In the genomic region with DNA sequence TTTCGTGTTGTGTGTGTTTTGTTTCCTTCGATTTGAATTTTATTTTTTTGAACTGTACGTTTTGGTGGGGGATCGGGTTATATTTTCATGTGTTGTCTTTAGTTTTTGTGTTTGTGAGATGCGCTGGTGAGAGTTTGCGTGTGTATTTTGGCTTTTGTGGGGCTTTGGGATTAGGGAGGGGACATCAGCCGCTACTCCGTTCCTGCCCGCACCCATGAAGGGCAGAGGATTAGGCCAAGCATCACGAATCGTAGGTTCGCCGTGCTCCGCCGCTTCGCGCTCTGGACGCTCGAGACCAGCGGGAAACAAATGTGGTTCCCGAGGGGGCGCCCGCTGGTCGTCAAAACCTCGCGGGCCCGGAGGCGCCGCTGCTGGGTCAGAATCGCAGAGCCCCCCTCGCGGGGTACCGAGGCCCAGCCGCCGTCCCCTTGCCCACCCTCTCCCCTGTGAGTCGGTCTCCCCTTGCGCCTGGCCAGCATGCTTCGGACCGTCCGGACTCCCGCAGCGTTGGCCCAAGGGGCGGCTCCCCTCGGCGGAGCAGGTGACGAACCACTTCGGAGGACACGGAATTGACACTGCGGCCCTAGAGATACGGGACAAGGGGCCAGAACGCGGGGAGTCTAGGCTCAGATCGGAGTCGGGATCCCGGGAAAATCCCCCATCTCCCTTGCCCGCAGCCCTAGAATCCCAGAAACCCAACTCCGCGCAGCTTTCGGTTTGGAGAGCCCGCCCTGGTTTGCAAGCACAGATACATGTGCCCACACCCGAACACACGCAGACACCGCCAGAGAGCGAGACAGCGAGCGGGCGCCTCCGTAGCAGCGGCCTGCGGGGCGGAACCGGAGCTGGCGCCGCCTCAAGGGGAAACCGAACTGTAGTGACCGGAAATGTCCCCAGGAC, we compare ENCODE assay signal across 8 cellular contexts. TPM values are rescaled to one million over a fixed set of nuclear protein-coding genes. Genes with fewer than 3 reads are reported as not detected.
DNase-seq lines count a peak whose midpoint lies in the region; ATAC-seq and TF ChIP-seq lines count a peak whose summit lies in the region.

No MANE protein-coding gene starts in this region.

- H3K4me3 Mint-ChIP-seq in activated CD8-positive, alpha-beta T cell treated with anti-CD3 and anti-CD28 coated beads, Interleukin-2, amount 10 ng/mL, durations not matched to agents 7 days and 5 days = peak overlapping the region; percentile 71

- H3K4me3 ChIP-seq in AG04449 (ENCODE audit: low read depth, low read length) (peak overlapping the region; percentile 46), NB4 (ENCODE audit: low read depth, low read length) (peak overlapping the region; percentile 52), fibroblast of villous mesenchyme (ENCODE audit: low read depth, low read length) (peak overlapping the region; percentile 52), osteoblast (ENCODE audit: insufficient read depth, low read length) (peak overlapping the region; percentile 71)

- peaks cover 15% of the 10 kb centered on the region for H3K4me1 ChIP-seq in osteoblast (ENCODE audit: insufficient read depth, low read length)

- peaks cover 5% of the 10 kb centered on the region for H4K20me1 ChIP-seq in osteoblast (ENCODE audit: insufficient read depth, low read length)

- H3K27ac ChIP-seq in osteoblast (ENCODE audit: low read depth, low read length) = no peak overlapping the region

- peak overlapping the region; percentile 77 for H2AFZ ChIP-seq in osteoblast (ENCODE audit: low read length)

- POLR2A ChIA-PET in AG04449 (lab: Yijun Ruan, JAX) = no interaction called here
- POLR2A ChIA-PET in activated CD8-positive, alpha-beta T cell treated with anti-CD3 and anti-CD28 coated beads, Interleukin-2, amount 10 ng/mL, durations not matched to agents 7 days and 5 days (lab: Charles Lee) = interaction anchor here (0.6 kb wide), 1 partner anchor 10 kb away, joined by 4 read pairs; no protein-coding TSS in a partner anchor

- peak overlapping the region; percentile 13 for H3K27ac Mint-ChIP-seq in activated CD8-positive, alpha-beta T cell treated with anti-CD3 and anti-CD28 coated beads, Interleukin-2, amount 10 ng/mL, durations not matched to agents 7 days and 5 days

- no peak for TF ChIP-seq CTCF in AG04449 (IDR thresholded peaks at IDR 0.05; ENCODE audit: insufficient read depth, low read length, missing control alignments)
- no peak for TF ChIP-seq CTCF in NB4 (IDR thresholded peaks at IDR 0.05; ENCODE audit: low read depth, low read length)
- TF ChIP-seq CTCF in fibroblast of villous mesenchyme (IDR thresholded peaks at IDR 0.05; ENCODE audit: insufficient read depth, low read depth, low read length) = no peak
- TF ChIP-seq CTCF in osteoblast (IDR thresholded peaks at IDR 0.05; ENCODE audit: extremely low read depth, low read depth, low read length) = no peak

- no peak for TF ChIP-seq POLR2A in NB4 (IDR thresholded peaks at IDR 0.05; ENCODE audit: extremely low read depth, insufficient read length)

- CTCF ChIA-PET in AG04449 (lab: Yijun Ruan, JAX) = interaction anchor here (0.9 to 1.2 kb wide), 2 partner anchors 10 to 379 kb away, joined by 3 read pairs; no protein-coding TSS in a partner anchor
- CTCF ChIA-PET in activated CD8-positive, alpha-beta T cell treated with anti-CD3 and anti-CD28 coated beads, Interleukin-2, amount 10 ng/mL, durations not matched to agents 7 days and 5 days (lab: Charles Lee) = interaction anchor here (0.6 to 1.0 kb wide), 4 partner anchors 8 to 293 kb away, joined by 3 read pairs; no protein-coding TSS in a partner anchor

- DNase-seq in AG04449 (ENCODE audit: low read depth, low spot score) (no peak), NB4 (ENCODE audit: low read depth) (peak; percentile 58), fibroblast of villous mesenchyme (ENCODE audit: low read depth) (peak; percentile 32), osteoblast (ENCODE audit: insufficient read length, low spot score, missing footprints) (peak; percentile 89), NCI-H345 (lab: John Stamatoyannopoulos, UW) (no peak), GDM1 (lab: John Stamatoyannopoulos, UW) (no peak)
- peak; percentile 50 for DNase-seq in activated CD8-positive, alpha-beta T cell treated with anti-CD3 and anti-CD28 coated beads, Interleukin-2, amount 10 ng/mL, durations not matched to agents 7 days and 5 days

- H3K79me2 ChIP-seq in osteoblast (ENCODE audit: insufficient read depth, low read length) = no peaks in the 10 kb centered on the region

- H3K36me3 ChIP-seq in osteoblast (ENCODE audit: insufficient read depth, low read length) = no peaks in the 10 kb centered on the region

- H3K9me3 Mint-ChIP-seq in activated CD8-positive, alpha-beta T cell treated with anti-CD3 and anti-CD28 coated beads, Interleukin-2, amount 10 ng/mL, durations not matched to agents 7 days and 5 days (ENCODE audit: insufficient read depth) = no peaks in the 10 kb centered on the region

- H3K9me3 ChIP-seq in osteoblast (ENCODE audit: low read depth, low read length) = no peaks in the 10 kb centered on the region

- H3K27me3 ChIP-seq in osteoblast (ENCODE audit: insufficient read depth, low read length) = peaks cover 100% of the 10 kb centered on the region

- peaks cover 5% of the 10 kb centered on the region for H3K36me3 Mint-ChIP-seq in activated CD8-positive, alpha-beta T cell treated with anti-CD3 and anti-CD28 coated beads, Interleukin-2, amount 10 ng/mL, durations not matched to agents 7 days and 5 days (ENCODE audit: low read depth)

- ATAC-seq in GM18520 (IDR thresholded peaks at IDR 0.05; ENCODE audit: unreplicated experiment) = peak; percentile 31
- ATAC-seq in activated CD8-positive, alpha-beta T cell treated with anti-CD3 and anti-CD28 coated beads, Interleukin-2, amount 10 ng/mL, durations not matched to agents 7 days and 5 days = peak; percentile 60

- H3K27me3 Mint-ChIP-seq in activated CD8-positive, alpha-beta T cell treated with anti-CD3 and anti-CD28 coated beads, Interleukin-2, amount 10 ng/mL, durations not matched to agents 7 days and 5 days (ENCODE audit: low read depth) = peaks cover 85% of the 10 kb centered on the region

- H3K4me2 ChIP-seq in osteoblast (ENCODE audit: insufficient read depth, low read length) = peak overlapping the region; percentile 88

- H3K4me1 Mint-ChIP-seq in activated CD8-positive, alpha-beta T cell treated with anti-CD3 and anti-CD28 coated beads, Interleukin-2, amount 10 ng/mL, durations not matched to agents 7 days and 5 days (ENCODE audit: low read depth) = peaks cover 36% of the 10 kb centered on the region

RNA-seq across cellular contexts. Expression of gene PAX5, which starts 2.4 kb away (rescaled TPM):
- under 1 TPM; 0.34 to 0.45 TPM for total RNA-seq in activated CD8-positive, alpha-beta T cell treated with anti-CD3 and anti-CD28 coated beads, Interleukin-2, amount 10 ng/mL, durations not matched to agents 7 days and 5 days
- total RNA-seq in fibroblast of villous mesenchyme (not detected in 2 replicates), osteoblast (under 0.01 TPM in 1 of 2 replicates, not detected in the other)

Comparison
In these comparisons a context has a peak if more than half of its experiments do, and no peak if none do; other contexts are left out.
1. DNase-seq: peak in NB4 (single experiment), activated CD8-positive, alpha-beta T cell treated with anti-CD3 and anti-CD28 coated beads, Interleukin-2, amount 10 ng/mL, durations not matched to agents 7 days and 5 days (single experiment), fibroblast of villous mesenchyme (single experiment) and osteoblast (single experiment); none in AG04449 (single experiment), NCI-H345 (single experiment) and GDM1 (single experiment).
2. Peak in every context shown above with its lines, with median percentiles within 50 percentile points of each other: H3K4me3 ChIP-seq.